ENCODE assay signal across 1 cellular context in the genomic region with DNA sequence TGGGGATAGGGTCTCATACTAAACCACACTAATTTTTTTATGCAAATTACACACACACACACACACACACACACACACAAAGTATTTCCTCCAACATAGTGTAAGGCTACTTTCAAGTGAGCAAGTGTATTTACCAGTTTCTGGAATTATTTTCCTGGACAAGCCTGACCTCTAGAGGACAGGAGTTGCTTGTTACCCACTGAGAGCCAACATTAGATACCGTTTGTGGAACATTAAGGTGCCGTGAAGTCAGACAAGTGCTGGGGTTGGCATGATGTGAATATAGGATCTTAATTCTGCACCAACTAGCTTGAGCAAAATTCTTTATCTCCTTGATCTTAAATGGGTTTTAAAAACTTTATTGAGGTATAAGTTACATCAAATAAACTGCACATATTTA.
TF ChIP-seq lines count a peak whose summit lies in the region.

No MANE protein-coding gene starts in this region.

TF ChIP-seq in K562, 482 proteins besides CTCF, POLR2A, EP300 and RAD21 (continued from another document):
- no peak for TF ChIP-seq SETDB1 (IDR thresholded peaks at IDR 0.05; ENCODE audit: low read length)
- no peak for TF ChIP-seq ZBTB26 (CRISPR knock-in tag; IDR thresholded peaks at IDR 0.05)
- TF ChIP-seq SIN3A (IDR thresholded peaks at IDR 0.05; ENCODE audit: borderline replicate concordance in 2 of 2, control insufficient read depth in 1 of 2, low read depth in 2 of 2, low read length in 2 of 2) = no peak
- TF ChIP-seq JUN (IDR thresholded peaks at IDR 0.05; ENCODE audit: borderline replicate concordance, low read depth, low read length) = no peak
- TF ChIP-seq JUN (CRISPR knock-in tag; IDR thresholded peaks at IDR 0.05; ENCODE audit: borderline replicate concordance) = no peak
- TF ChIP-seq TGIF2 (CRISPR knock-in tag; IDR thresholded peaks at IDR 0.05) = no peak
